12 cellular contexts compared by ENCODE assay signal in genomic region chr11:117058761-117059233, GRCh38. TPM values are rescaled to one million over a fixed set of nuclear protein-coding genes. Genes with fewer than 3 reads are reported as not detected.
DNase-seq lines count a peak whose midpoint lies in the region; ATAC-seq and FAIRE-seq lines count a peak whose summit lies in the region.
"Had no signal": no experiment of that assay in that cellular context is flagged by ENCODE, and none has a peak within 500 bp of the region (broad histone marks: within the 10 kb centered on the region; RNA-seq: fewer than 3 reads in every experiment).

No MANE protein-coding gene starts in this region.

- intact Hi-C loops in Right ventricle myocardium superior (cut with DNase I) = no loop called here
- intact Hi-C loops in left ventricle myocardium superior (cut with micrococcal nuclease) = no loop called here

- H3K27me3 ChIP-seq in adipocyte (replicated peaks; ENCODE audit: control insufficient read depth, insufficient read depth, low read length) = no peaks in the 10 kb centered on the region
- H3K27me3 ChIP-seq: heart left ventricle had no signal

- ATAC-seq in Right ventricle myocardium superior (ENCODE audit: poor library complexity) = peak; percentile 33
- no peak for ATAC-seq in left ventricle myocardium superior
- ATAC-seq in HG03354 (IDR thresholded peaks at IDR 0.05; ENCODE audit: poor library complexity, severe bottlenecking, unreplicated experiment) = no peak

- H3K4me1 ChIP-seq in adipocyte (ENCODE audit: control insufficient read depth, insufficient read depth, low read length) = peaks cover 21% of the 10 kb centered on the region

- H3K36me3 ChIP-seq in adipocyte (ENCODE audit: control insufficient read depth, insufficient read depth, low read length, severe bottlenecking) = no peaks in the 10 kb centered on the region
- H3K36me3 ChIP-seq: heart left ventricle had no signal

- FAIRE-seq in urothelium cell line (lab: Jason Lieb, UNC) = no peak
- FAIRE-seq in HTR-8/SVneo (lab: Jason Lieb, UNC) = no peak
- FAIRE-seq: bronchial epithelial cell had no signal

- no peak overlapping the region for H3K9ac ChIP-seq in adipocyte (ENCODE audit: low read length)

- no peak overlapping the region for H3K4me3 ChIP-seq in adipocyte (ENCODE audit: low read length)
- H3K4me3 ChIP-seq: heart left ventricle had no signal

- DNase-seq in Right ventricle myocardium superior (no peak), left ventricle myocardium superior (no peak), adipocyte (ENCODE audit: low read depth) (peak; percentile 84), globus pallidus (ENCODE audit: low spot score) (peak; percentile 83), urothelium cell line (ENCODE audit: low spot score) (peak; percentile 20), HTR-8/SVneo (ENCODE audit: insufficient read length, low spot score) (no peak)
- no peak for DNase-seq in stimulated activated naive CD4-positive, alpha-beta T cell (lab: John Stamatoyannopoulos, UW)
- DNase-seq: activated CD8-positive, alpha-beta memory T cell treated with anti-CD3 and anti-CD28 coated beads for 24 hours; heart left ventricle; stimulated activated CD4-positive, alpha-beta T cell treated with anti-CD3 and anti-CD28 coated beads, Interleukin-4, amount 100 ng/mL, for 4 hours had no signal

- no peaks in the 10 kb centered on the region for H3K9me3 ChIP-seq in adipocyte (ENCODE audit: control insufficient read depth, low read length)
- H3K9me3 ChIP-seq: heart left ventricle had no signal

RNA-seq across cellular contexts. Expression of gene SIK3, which starts 39.4 kb away (rescaled TPM):
- total RNA-seq in Right ventricle myocardium superior (30.6 TPM), left ventricle myocardium superior (31.9 TPM)

Comparison
In these comparisons a context has a peak if more than half of its experiments do, and no peak if none do; other contexts are left out.
1. DNase-seq: peak in adipocyte (single experiment), globus pallidus (single experiment) and urothelium cell line (single experiment); none in Right ventricle myocardium superior (single experiment), left ventricle myocardium superior (single experiment), HTR-8/SVneo (single experiment) and stimulated activated naive CD4-positive, alpha-beta T cell (0 of 6).